ENCODE assay signal across 28 cellular contexts in the genomic region with DNA sequence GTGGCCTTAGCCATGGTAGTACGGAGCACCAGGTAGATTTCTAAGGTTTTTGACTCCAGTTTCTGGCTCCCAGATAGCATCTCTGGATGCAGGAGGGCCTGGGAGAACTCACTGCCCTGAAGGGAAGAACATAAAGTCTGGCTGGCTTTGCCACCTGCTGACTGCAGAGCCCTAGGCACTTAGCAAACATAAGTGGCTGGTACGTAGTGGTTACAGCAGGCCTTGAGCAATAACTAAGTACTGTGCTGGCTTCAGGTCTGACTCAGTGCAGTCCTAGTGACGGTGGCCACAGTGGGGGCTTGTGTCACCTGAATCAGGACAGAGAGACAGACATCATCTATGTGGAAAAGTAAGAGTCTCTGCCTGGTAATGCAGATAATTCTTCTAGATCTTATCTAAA.
"Had no signal": no experiment of that assay in that cellular context is flagged by ENCODE, and none has a peak within 500 bp of the region (broad histone marks: within the 10 kb centered on the region; RNA-seq: fewer than 3 reads in every experiment).

No MANE protein-coding gene starts in this region.

- H3K4me1 ChIP-seq: esophagus muscularis mucosa, foreskin keratinocyte, gastroesophageal sphincter, heart left ventricle, left ventricle myocardium inferior, lower lobe of right lung, neural progenitor cell, prostate gland, right atrium auricular region, suprapubic skin, transverse colon had no signal

- H3K4me2 ChIP-seq: hepatocyte, neural progenitor cell, smooth muscle cell had no signal

- H3K79me2 ChIP-seq: hepatocyte had no signal

- ATAC-seq: foreskin keratinocyte, gastroesophageal sphincter, heart left ventricle, lower lobe of right lung, mucosa of descending colon, sciatic nerve had no signal

- H3K36me3 Mint-ChIP-seq: naive B cell, neural progenitor cell had no signal

- H3K4me3 Mint-ChIP-seq: naive B cell; nephron; neural progenitor cell; stimulated activated naive CD8-positive, alpha-beta T cell treated with anti-CD3 and anti-CD28 coated beads, Interleukin-15, amount 100 ng/mL, for 72 hours had no signal

- H3K36me3 ChIP-seq: esophagus muscularis mucosa, gastroesophageal sphincter, heart left ventricle, left ventricle myocardium inferior, lower lobe of right lung, neural progenitor cell, prostate gland, right atrium auricular region, suprapubic skin, transverse colon had no signal

- H3K27ac Mint-ChIP-seq: naive B cell; nephron; neural progenitor cell; stimulated activated naive CD8-positive, alpha-beta T cell treated with anti-CD3 and anti-CD28 coated beads, Interleukin-15, amount 100 ng/mL, for 72 hours had no signal

- H3K27me3 ChIP-seq: esophagus muscularis mucosa, foreskin keratinocyte, gastroesophageal sphincter, heart left ventricle, hepatocyte, neural progenitor cell, right atrium auricular region, suprapubic skin, transverse colon had no signal

- H3K4me3 ChIP-seq: coronary artery, esophagus muscularis mucosa, gastroesophageal sphincter, heart left ventricle, hepatocyte, left ventricle myocardium inferior, lower lobe of right lung, mucosa of descending colon, neural progenitor cell, prostate gland, right atrium auricular region, smooth muscle cell, suprapubic skin, transverse colon had no signal

- H3K27me3 Mint-ChIP-seq: naive B cell; stimulated activated naive CD8-positive, alpha-beta T cell treated with anti-CD3 and anti-CD28 coated beads, Interleukin-15, amount 100 ng/mL, for 72 hours had no signal

- H3K9ac ChIP-seq: neural progenitor cell had no signal

- H3K9me3 Mint-ChIP-seq: stimulated activated naive CD8-positive, alpha-beta T cell treated with anti-CD3 and anti-CD28 coated beads, Interleukin-15, amount 100 ng/mL, for 72 hours had no signal

- DNase-seq: dermis blood vessel endothelial cell; effector memory CD4-positive, alpha-beta T cell; foreskin keratinocyte; left cardiac atrium; left ventricle myocardium inferior; lower lobe of right lung; mucosa of descending colon; naive B cell; nucleus accumbens; stimulated activated CD4-positive, alpha-beta T cell treated with anti-CD3 and anti-CD28 coated beads, Interleukin-12 subunit alpha, Interleukin-12 subunit beta, amount 100 ng/mL, for 4 hours; stimulated activated CD4-positive, alpha-beta T cell treated with anti-CD3 and anti-CD28 coated beads, Interleukin-1b, Interleukin-23, amount 100 ng/mL, for 48 hours; stimulated activated CD4-positive, alpha-beta T cell treated with anti-CD3 and anti-CD28 coated beads, Interleukin-4, amount 100 ng/mL, for 1 hour; stimulated activated CD8-positive, alpha-beta memory T cell treated with anti-CD3 and anti-CD28 coated beads, Interleukin-4, amount 100 ng/mL, for 48 hours; stimulated activated naive CD4-positive, alpha-beta T cell; stimulated activated naive CD8-positive, alpha-beta T cell treated with anti-CD3 and anti-CD28 coated beads, Interleukin-15, amount 100 ng/mL, for 72 hours; transverse colon had no signal

- H3K27ac ChIP-seq: coronary artery, esophagus muscularis mucosa, foreskin keratinocyte, gastroesophageal sphincter, heart left ventricle, hepatocyte, left ventricle myocardium inferior, lower lobe of right lung, neural progenitor cell, prostate gland, right atrium auricular region, suprapubic skin, transverse colon had no signal

- H3K4me1 Mint-ChIP-seq: naive B cell; nephron; neural progenitor cell; stimulated activated naive CD8-positive, alpha-beta T cell treated with anti-CD3 and anti-CD28 coated beads, Interleukin-15, amount 100 ng/mL, for 72 hours had no signal
